Comparison of ENCODE assay signal across 9 cellular contexts in the genomic region with DNA sequence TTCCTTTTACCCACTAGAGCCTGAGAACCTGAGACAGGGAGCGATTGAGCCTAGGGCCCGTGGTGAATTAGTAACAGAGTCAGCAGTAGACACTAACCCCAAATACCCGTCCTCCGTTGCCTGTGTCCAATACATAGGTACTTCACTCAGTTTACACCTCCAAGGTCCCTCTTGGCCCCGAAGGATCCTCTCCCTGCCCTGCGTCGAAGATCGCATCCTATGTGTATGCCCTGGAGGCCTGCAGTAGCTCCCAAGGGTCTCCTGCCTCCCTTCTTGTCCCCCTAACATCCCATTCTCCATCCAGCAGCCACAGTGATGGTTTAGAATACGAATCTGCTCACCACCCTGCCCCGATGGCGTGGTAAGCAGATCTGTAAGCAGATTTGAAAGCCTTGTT.
DNase-seq lines count a peak whose midpoint lies in the region; FAIRE-seq and TF ChIP-seq lines count a peak whose summit lies in the region.
"Had no signal": no experiment of that assay in that cellular context is flagged by ENCODE, and none has a peak within 500 bp of the region (broad histone marks: within the 10 kb centered on the region; RNA-seq: fewer than 3 reads in every experiment).

No MANE protein-coding gene starts in this region.

- H3K4me3 ChIP-seq in BLaER1 treated with 17β-estradiol and CSF1 and Interleukin-3, amounts not matched to agents 10 nM and 100 nM = peak overlapping the region in 1 of 10 experiments; percentile 24; a peak in 2 of 20 replicates
- H3K4me3 ChIP-seq in SK-N-MC (peak overlapping the region; percentile 53), kidney (ENCODE audit: low read length in 2 of 2) (peak overlapping the region in 1 of 2 donors; percentile 7), SK-N-SH (ENCODE audit: low read depth in 2 of 2, low read length in 1 of 2) (no peak overlapping the region)

- H4K20me1 ChIP-seq in BLaER1 treated with 17β-estradiol and CSF1 and Interleukin-3, amounts not matched to agents 10 nM and 100 nM = no peaks in the 10 kb centered on the region
- no peaks in the 10 kb centered on the region for H4K20me1 ChIP-seq in SK-N-SH (ENCODE audit: insufficient read depth)

- no peak for TF ChIP-seq CTCF in glutamatergic neuron (IDR thresholded peaks at IDR 0.05; ENCODE audit: partially characterized antibody, unreplicated experiment)
- TF ChIP-seq CTCF in progenitor cell of endocrine pancreas (IDR thresholded peaks at IDR 0.05; ENCODE audit: unreplicated experiment) = no peak
- no peak for TF ChIP-seq CTCF in kidney (IDR thresholded peaks at IDR 0.05; ENCODE audit: borderline replicate concordance, extremely low read depth, insufficient read depth)
- TF ChIP-seq CTCF in SK-N-SH (IDR thresholded peaks at IDR 0.05) = no peak

- FAIRE-seq in kidney (lab: Jason Lieb, UNC) = no peak
- FAIRE-seq: colon had no signal

- no peak overlapping the region for H3K9ac ChIP-seq in BLaER1 treated with 17β-estradiol and CSF1 and Interleukin-3, amounts not matched to agents 10 nM and 100 nM
- H3K9ac ChIP-seq in SK-N-MC (ENCODE audit: insufficient read length) = no peak overlapping the region
- no peak overlapping the region for H3K9ac ChIP-seq in kidney (ENCODE audit: low read length in 2 of 2)
- H3K9ac ChIP-seq in SK-N-SH = no peak overlapping the region

- peak overlapping the region in 9 of 11 experiments; percentile 28 to 66 (median 40); a peak in 8 of 22 replicates for H3K4me2 ChIP-seq in BLaER1 treated with 17β-estradiol and CSF1 and Interleukin-3, amounts not matched to agents 10 nM and 100 nM
- H3K4me2 ChIP-seq in SK-N-SH = no peak overlapping the region

- TF ChIP-seq EP300 in SK-N-SH (IDR thresholded peaks at IDR 0.05; ENCODE audit: borderline replicate concordance in 1 of 2, low read depth in 1 of 2, low read length in 1 of 2) = no peak

- H3F3A ChIP-seq in SK-N-SH (replicated peaks; ENCODE audit: insufficient read depth) = no peaks in the 10 kb centered on the region

- peaks cover 33 to 56% (median 45%) of the 10 kb centered on the region in 11 experiments for H3K27me3 ChIP-seq in BLaER1 treated with 17β-estradiol and CSF1 and Interleukin-3, amounts not matched to agents 10 nM and 100 nM
- no peaks in the 10 kb centered on the region; the same call in 1 of the 2 replicates for H3K27me3 ChIP-seq in SK-N-SH (ENCODE audit: insufficient read depth)

- no peak overlapping the region for H3K27ac ChIP-seq in BLaER1 treated with 17β-estradiol and CSF1 and Interleukin-3, amounts not matched to agents 10 nM and 100 nM
- H3K27ac ChIP-seq in SK-N-MC (no peak overlapping the region), kidney (ENCODE audit: low read depth in 2 of 2, low read length in 2 of 2) (no peak overlapping the region), SK-N-SH (ENCODE audit: low read depth in 2 of 2, low read length in 1 of 2) (no peak overlapping the region)

- H3K79me2 ChIP-seq in SK-N-SH (ENCODE audit: insufficient read depth) = no peaks in the 10 kb centered on the region

- WGBS in SK-N-SH (ENCODE audit: low lambda C conversion rate) = 77% methylated on average over 11 of the region's 11 CpGs

- H2AFZ ChIP-seq in SK-N-SH (ENCODE audit: low read depth) = no peak overlapping the region

- peaks cover 0 to 12% (median 5%) of the 10 kb centered on the region in 11 experiments; a peak in 5 of 22 replicates for H3K9me3 ChIP-seq in BLaER1 treated with 17β-estradiol and CSF1 and Interleukin-3, amounts not matched to agents 10 nM and 100 nM (replicated peaks in 1 of 11)
- H3K9me3 ChIP-seq in SK-N-MC (ENCODE audit: low read depth, low read length) (no peaks in the 10 kb centered on the region), kidney (ENCODE audit: control insufficient read depth in 1 of 2, low read length in 2 of 2) (no peaks in the 10 kb centered on the region), SK-N-SH (no peaks in the 10 kb centered on the region)

- H3K36me3 Mint-ChIP-seq in glutamatergic neuron (ENCODE audit: unreplicated experiment) = no peaks in the 10 kb centered on the region
- H3K36me3 Mint-ChIP-seq in progenitor cell of endocrine pancreas (ENCODE audit: insufficient read depth) = no peaks in the 10 kb centered on the region

- TF ChIP-seq RAD21 in SK-N-SH (IDR thresholded peaks at IDR 0.05; ENCODE audit: low read length) = no peak

- peaks cover 8% of the 10 kb centered on the region for H3K4me1 Mint-ChIP-seq in glutamatergic neuron (ENCODE audit: low read depth, unreplicated experiment)
- H3K4me1 Mint-ChIP-seq in progenitor cell of endocrine pancreas (ENCODE audit: low read depth) = no peaks in the 10 kb centered on the region

- H3K4me3 Mint-ChIP-seq in glutamatergic neuron (ENCODE audit: unreplicated experiment) (peak overlapping the region; percentile 76), progenitor cell of endocrine pancreas (ENCODE audit: low read depth) (peak overlapping the region; percentile 60)

- no peak overlapping the region for H3K27ac Mint-ChIP-seq in glutamatergic neuron (ENCODE audit: unreplicated experiment)
- no peak overlapping the region for H3K27ac Mint-ChIP-seq in progenitor cell of endocrine pancreas

- DNase-seq in SK-N-MC (ENCODE audit: low read depth, low spot score) (no peak), glutamatergic neuron (no peak), progenitor cell of endocrine pancreas (ENCODE audit: low spot score, unreplicated experiment) (no peak), kidney (no peak), SK-N-SH (no peak), NCI-H1694 (lab: John Stamatoyannopoulos, UW) (no peak)
- no peak for DNase-seq in stimulated activated CD8-positive, alpha-beta memory T cell treated with anti-CD3 and anti-CD28 coated beads, Interleukin-4, amount 100 ng/mL, for 48 hours

- H3K36me3 ChIP-seq in BLaER1 treated with 17β-estradiol and CSF1 and Interleukin-3, amounts not matched to agents 10 nM and 100 nM = no peaks in the 10 kb centered on the region
- H3K36me3 ChIP-seq in SK-N-MC (ENCODE audit: insufficient read depth, low read length) (no peaks in the 10 kb centered on the region), kidney (ENCODE audit: control insufficient read depth in 1 of 2, insufficient read depth in 2 of 2, low read length in 2 of 2) (no peaks in the 10 kb centered on the region), SK-N-SH (replicated peaks in 1 of 2; ENCODE audit: control insufficient read depth in 1 of 2, insufficient read depth in 2 of 2, low read length in 1 of 2) (no peaks in the 10 kb centered on the region)

- peaks cover 0 to 5% (median 0%) of the 10 kb centered on the region in 10 experiments; a peak in 4 of 20 replicates for H3K4me1 ChIP-seq in BLaER1 treated with 17β-estradiol and CSF1 and Interleukin-3, amounts not matched to agents 10 nM and 100 nM
- H3K4me1 ChIP-seq in kidney (ENCODE audit: control insufficient read depth in 1 of 2, insufficient read depth in 1 of 2, low read depth in 1 of 2, low read length in 2 of 2) (peaks cover 0 to 2% of the 10 kb centered on the region in 2 donors), SK-N-SH (ENCODE audit: control insufficient read depth in 1 of 2, insufficient read depth in 2 of 2, low read depth in 1 of 2, low read length in 1 of 2) (no peaks in the 10 kb centered on the region; a peak in 1 of 4 replicates)

- H3K27me3 Mint-ChIP-seq in glutamatergic neuron (ENCODE audit: unreplicated experiment) = peaks cover 10% of the 10 kb centered on the region
- peaks cover 68% of the 10 kb centered on the region for H3K27me3 Mint-ChIP-seq in progenitor cell of endocrine pancreas

- intact Hi-C loops in kidney (cut with DNase I) = no loop called here

- CTCF ChIA-PET in SK-N-SH (lab: Yijun Ruan, JAX) = interaction anchor here (1.3 to 1.6 kb wide), 2 partner anchors 9 to 49 kb away, joined by 3 to 4 read pairs; no protein-coding TSS in a partner anchor

- POLR2A ChIA-PET in SK-N-SH (lab: Yijun Ruan, JAX) = no interaction called here

- peaks cover 5% of the 10 kb centered on the region for H3K9me3 Mint-ChIP-seq in glutamatergic neuron (ENCODE audit: unreplicated experiment)
- H3K9me3 Mint-ChIP-seq in progenitor cell of endocrine pancreas (ENCODE audit: low read depth) = no peaks in the 10 kb centered on the region

- H3K9me2 ChIP-seq in SK-N-SH = no peaks in the 10 kb centered on the region

TF ChIP-seq in SK-N-SH, 30 proteins besides CTCF, POLR2A, EP300 and RAD21:
- no peak for TF ChIP-seq GABPA (IDR thresholded peaks at IDR 0.05; ENCODE audit: low read depth)
